In the genomic region with DNA sequence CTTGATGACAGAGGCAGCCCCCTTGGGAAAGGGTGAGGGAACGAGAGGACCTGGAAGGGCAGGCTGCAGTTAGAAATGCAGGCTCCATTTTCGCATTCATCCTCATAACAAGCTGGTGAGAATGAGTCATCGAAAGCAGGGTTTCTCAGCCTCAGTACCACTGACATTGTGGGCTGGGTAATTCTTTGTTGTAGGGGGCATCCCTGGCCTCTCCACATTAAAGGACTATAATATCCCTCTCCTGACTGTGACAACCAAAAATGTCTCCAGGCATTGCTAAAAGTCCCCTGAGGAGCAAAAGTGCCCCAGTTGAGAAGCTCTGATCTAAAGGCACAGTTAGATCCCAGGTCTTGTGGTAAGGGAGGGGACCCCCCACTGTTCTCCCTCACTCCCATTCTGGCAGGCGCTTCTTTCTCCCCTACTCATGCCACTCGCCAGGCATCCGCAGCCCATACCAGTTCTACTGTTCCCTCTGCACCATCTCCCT, we compare ENCODE assay signal across 12 cellular contexts. TPM values are rescaled to one million over a fixed set of nuclear protein-coding genes. Genes with fewer than 3 reads are reported as not detected.
DNase-seq lines count a peak whose midpoint lies in the region; ATAC-seq and TF ChIP-seq lines count a peak whose summit lies in the region.
"Had no signal": no experiment of that assay in that cellular context is flagged by ENCODE, and none has a peak within 500 bp of the region (broad histone marks: within the 10 kb centered on the region; RNA-seq: fewer than 3 reads in every experiment).

No MANE protein-coding gene starts in this region.

- H3K36me3 Mint-ChIP-seq in glutamatergic neuron (ENCODE audit: unreplicated experiment) = no peaks in the 10 kb centered on the region
- H3K36me3 Mint-ChIP-seq: memory B cell had no signal

- H3K9me3 Mint-ChIP-seq in glutamatergic neuron (ENCODE audit: unreplicated experiment) = peaks cover 1% of the 10 kb centered on the region
- H3K9me3 Mint-ChIP-seq: effector memory CD8-positive, alpha-beta T cell; HFFc6; memory B cell had no signal

- peak overlapping the region; percentile 1 for H3K4me3 Mint-ChIP-seq in glutamatergic neuron (ENCODE audit: unreplicated experiment)
- H3K4me3 Mint-ChIP-seq: effector memory CD8-positive, alpha-beta T cell; HFFc6; memory B cell had no signal

- H3K4me1 Mint-ChIP-seq in glutamatergic neuron (ENCODE audit: low read depth, unreplicated experiment) = peaks cover 40% of the 10 kb centered on the region

- DNase-seq in ELR (ENCODE audit: low read depth) = peak; percentile 34
- peak; percentile 27 for DNase-seq in HT1080 (ENCODE audit: low read depth)
- no peak for DNase-seq in glutamatergic neuron
- DNase-seq: effector memory CD8-positive, alpha-beta T cell; HFFc6; NCI-H2029 had no signal

- H3K27ac Mint-ChIP-seq in glutamatergic neuron (ENCODE audit: unreplicated experiment) = peak overlapping the region; percentile 10
- H3K27ac Mint-ChIP-seq: effector memory CD8-positive, alpha-beta T cell; HFFc6; memory B cell had no signal

- no peak for TF ChIP-seq CTCF in glutamatergic neuron (IDR thresholded peaks at IDR 0.05; ENCODE audit: partially characterized antibody, unreplicated experiment)

- H3K27me3 Mint-ChIP-seq in glutamatergic neuron (ENCODE audit: unreplicated experiment) = peaks cover 6% of the 10 kb centered on the region

- ATAC-seq in GM18520 (IDR thresholded peaks at IDR 0.05; ENCODE audit: unreplicated experiment) (peak; percentile 70), GM19351 (IDR thresholded peaks at IDR 0.05; ENCODE audit: unreplicated experiment) (no peak), GM19455 (IDR thresholded peaks at IDR 0.05; ENCODE audit: unreplicated experiment) (no peak), HG02840 (IDR thresholded peaks at IDR 0.05; ENCODE audit: low FRiP score, unreplicated experiment) (no peak)
- ATAC-seq: effector memory CD8-positive, alpha-beta T cell; Panc1 had no signal

RNA-seq across cellular contexts. Expression of a gene that starts 20.4 kb away (rescaled TPM):
- 0.20 and 0.34 TPM in 2 replicates for total RNA-seq in HT1080 (2014; rRNA removed; shearing (Covaris generic))
- 0.33 and 1.3 TPM in 2 replicates for polyA plus RNA-seq in HT1080 (2015; cell fraction: cytosol; rRNA removed)
- polyA plus RNA-seq in HT1080 (2015; cell fraction: nucleus; rRNA removed) = 0.42 and 0.45 TPM in 2 replicates
- total RNA-seq in glutamatergic neuron (ENCODE audit: unreplicated experiment) = 3.8 TPM
- total RNA-seq: HFFc6 had no signal
